ENCODE assay signal across 1 cellular context in the genomic region with DNA sequence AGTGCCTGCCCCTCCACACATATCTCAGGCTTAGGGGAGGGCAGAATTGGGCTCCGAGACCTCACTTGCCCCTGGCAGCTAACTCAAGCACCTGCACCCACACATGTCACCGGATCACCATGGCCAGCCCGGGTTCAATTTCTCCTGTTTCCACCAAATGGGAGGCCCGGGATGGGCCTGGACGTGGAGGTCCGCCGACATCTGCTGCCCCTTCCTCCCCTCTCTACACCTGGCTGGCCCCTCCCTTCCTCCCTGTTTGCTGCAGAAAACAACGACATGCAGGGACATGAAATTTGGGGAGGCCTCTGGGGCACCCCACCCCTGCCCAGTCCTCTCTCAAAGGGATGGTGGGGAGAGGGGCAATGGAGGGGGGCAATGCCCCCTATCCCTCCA.
A peak's percentile ranks its signal among the peaks of the same experiment; 100 is the strongest.
TF ChIP-seq lines count a peak whose summit lies in the region.

No MANE protein-coding gene starts in this region.

TF ChIP-seq in K562, 482 proteins besides CTCF, POLR2A, EP300 and RAD21:
- TF ChIP-seq SAP30 (IDR thresholded peaks at IDR 0.05; ENCODE audit: borderline replicate concordance, insufficient read depth, low read depth, low read length, poor library complexity, severe bottlenecking) (peak; percentile 7), ZNF408 (CRISPR knock-in tag; IDR thresholded peaks at IDR 0.05; ENCODE audit: low read depth) (no peak), CTBP1 (IDR thresholded peaks at IDR 0.05; ENCODE audit: borderline replicate concordance) (peak; percentile 17; the same call in 1 of the 2 replicates), CHD1 (IDR thresholded peaks at IDR 0.05; ENCODE audit: low read length) (no peak), HINFP (tag; conservative IDR thresholded peaks at IDR 0.05; ENCODE audit: low read depth) (no peak)
